ENCODE assay signal across 8 cellular contexts in the genomic region with DNA sequence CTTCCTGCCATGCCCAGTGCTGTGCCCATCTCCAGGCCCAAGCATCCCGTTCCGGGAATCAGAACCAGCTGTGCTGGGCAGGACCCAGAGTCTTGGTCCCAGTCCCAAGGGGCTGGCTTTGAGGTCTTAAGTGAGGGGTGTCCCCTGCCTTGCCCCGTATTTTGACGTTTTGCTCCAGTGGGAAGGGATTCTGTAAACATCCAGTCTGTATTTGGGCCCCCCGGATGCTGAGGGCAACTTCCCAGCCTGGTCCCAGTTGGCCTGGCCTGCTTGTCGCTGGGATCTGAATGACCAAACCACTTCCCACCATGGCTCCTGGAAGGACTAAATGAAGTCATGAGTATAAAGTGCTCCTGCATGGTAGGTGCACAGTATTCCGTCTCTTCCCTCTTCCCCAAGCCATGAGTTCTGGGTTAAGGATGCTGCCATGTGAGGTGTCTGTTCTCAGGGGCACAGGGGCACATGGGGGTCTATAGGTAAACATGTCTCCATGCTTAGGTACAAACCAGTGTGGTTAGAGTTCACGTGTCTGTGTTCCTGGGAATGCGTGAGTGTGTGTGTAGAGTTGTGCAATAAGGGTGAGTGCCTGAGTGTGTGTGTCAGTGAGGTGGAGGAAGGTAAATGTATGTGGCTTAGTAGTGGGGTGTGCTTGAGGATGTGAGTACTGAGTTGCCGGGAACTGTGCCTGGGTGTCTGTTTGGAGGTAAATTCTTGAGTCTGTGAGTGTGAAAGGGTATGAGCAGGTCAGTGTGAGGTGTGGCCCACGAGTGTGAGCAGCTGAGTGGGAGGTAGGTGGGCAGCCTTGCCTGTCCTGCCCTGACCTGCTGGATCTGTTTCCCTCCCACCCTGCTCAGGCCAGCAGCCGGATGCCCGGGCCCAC. TPM values are rescaled to one million over a fixed set of nuclear protein-coding genes. Genes with fewer than 3 reads are reported as not detected.
DNase-seq lines count a peak whose midpoint lies in the region; ATAC-seq, FAIRE-seq and TF ChIP-seq lines count a peak whose summit lies in the region.

No MANE protein-coding gene starts in this region.

- H3K36me3 ChIP-seq in H1 (ENCODE audit: control insufficient read depth in 2 of 4, insufficient read depth in 4 of 4, low read length in 3 of 4) (peaks cover 2 to 31% (median 15%) of the 10 kb centered on the region in 4 experiments; a peak in 5 of 8 replicates), neutrophil (peaks cover 30% of the 10 kb centered on the region)

- H3K79me1 ChIP-seq in H1 (ENCODE audit: low read depth, low read length): peaks cover 28% of the 10 kb centered on the region

- no peak for TF ChIP-seq RAD21 in H1 (IDR thresholded peaks at IDR 0.05 in 1 of 2, conservative IDR thresholded peaks at IDR 0.05 in 1 of 2; ENCODE audit: low read depth in 2 of 2, low read length in 2 of 2)

- H4K8ac ChIP-seq in H1 (ENCODE audit: extremely low read depth, insufficient read depth, low read length): no peak overlapping the region; the same call in 1 of the 2 replicates

- DNase-seq in COLO668 (lab: John Stamatoyannopoulos, UW; ENCODE audit: unreplicated experiment) (peak; percentile 59), NCI-H510A treated with DMSO at 0.1 percent for 48 hours (lab: John Stamatoyannopoulos, UW) (peak; percentile 86), H1 (ENCODE audit: low read depth in 1 of 2, low spot score in 2 of 2) (no peak), T1000 (lab: John Stamatoyannopoulos, UW) (no peak), NCI-H2029 (lab: John Stamatoyannopoulos, UW) (no peak), head of caudate nucleus (no peak)

- H2AK5ac ChIP-seq in H1 (ENCODE audit: low read depth, low read length): peak overlapping the region; percentile 84; the same call in 1 of the 2 replicates

- H2BK5ac ChIP-seq in H1 (ENCODE audit: low read depth, low read length): peak overlapping the region; percentile 62; the same call in 1 of the 2 replicates

- H3K4me1 ChIP-seq in H1 (replicated peaks in 1 of 4; ENCODE audit: control insufficient read depth in 3 of 4, insufficient read depth in 4 of 4, low read length in 3 of 4) (peaks cover 4 to 17% (median 14%) of the 10 kb centered on the region in 4 experiments), neutrophil (ENCODE audit: control insufficient read depth in 1 of 2, insufficient read depth in 1 of 2, low read depth in 1 of 2, low read length in 1 of 2) (peaks cover 76 to 78% of the 10 kb centered on the region in 2 experiments)

- peaks cover 0 to 21% of the 10 kb centered on the region in 2 experiments; a peak in 2 of 4 replicates for H3K79me2 ChIP-seq in H1 (ENCODE audit: control insufficient read depth in 1 of 2, insufficient read depth in 2 of 2, low read length in 2 of 2)

- no peak for TF ChIP-seq POLR2A in H1 (IDR thresholded peaks at IDR 0.05; ENCODE audit: control extremely low read depth in 1 of 2, low read depth in 2 of 2, low read length in 2 of 2)

- POLR2A ChIA-PET in H1 (lab: Charles Lee; ENCODE audit: partially characterized antibody): interaction anchor here (0.6 to 1.9 kb wide), 9 partner anchors 9 to 217 kb away, joined by 3 to 10 read pairs (median 4); a partner anchor contains a TSS

- H2BK20ac ChIP-seq in H1 (ENCODE audit: low read length): no peak overlapping the region

- H2BK120ac ChIP-seq in H1 (replicated peaks; ENCODE audit: low read depth, low read length): no peak overlapping the region

- no peak for ATAC-seq in GM18502 (IDR thresholded peaks at IDR 0.05; ENCODE audit: poor library complexity, unreplicated experiment)

- TF ChIP-seq EP300 in H1 (IDR thresholded peaks at IDR 0.05; ENCODE audit: borderline replicate concordance in 1 of 2, low read depth in 2 of 2, low read length in 2 of 2): no peak

- H3K9ac ChIP-seq in H1 (replicated peaks in 1 of 4; ENCODE audit: extremely low read depth in 1 of 4, low read depth in 3 of 4, low read length in 3 of 4): peak overlapping the region; percentile 2 to 72 (median 46); a peak in 6 of 7 replicates

- WGBS in H1 (ENCODE audit: extremely low coverage in 1 of 2, insufficient coverage in 1 of 2, insufficient read length in 1 of 2, insufficient replicate concordance in 2 of 2, low coverage in 1 of 2, low lambda C conversion rate in 2 of 2, missing lambda C conversion rate in 1 of 2), 2 experiments: 78% methylated on average over 13 of the region's 13 CpGs; no CpG with 5 or more reads in 1 of the 2 experiments

- H3K4me3 ChIP-seq in H1 (ENCODE audit: extremely low read depth in 1 of 4, insufficient read depth in 2 of 4, low read depth in 3 of 4, low read length in 4 of 4): peak overlapping the region; percentile 42 to 74 (median 64); a peak in 7 of 8 replicates
- H3K4me3 ChIP-seq in neutrophil (ENCODE audit: low read depth in 1 of 2, low read length in 1 of 2): peak overlapping the region in 1 of 2 experiments; percentile 64

- H3K56ac ChIP-seq in H1 (replicated peaks; ENCODE audit: insufficient read length, low read depth, low read length): peak overlapping the region; percentile 47

- peak overlapping the region; percentile 61 to 85 for H3K4me2 ChIP-seq in H1 (ENCODE audit: insufficient read depth in 1 of 2, low read depth in 2 of 2, low read length in 2 of 2)

- H3K27ac ChIP-seq in H1 (ENCODE audit: low read depth, low read length) (no peak overlapping the region), neutrophil (peak overlapping the region; percentile 2)

- TF ChIP-seq CTCF in H1 (IDR thresholded peaks at IDR 0.05; ENCODE audit: control extremely low read depth in 1 of 3, insufficient read depth in 1 of 3, low read depth in 1 of 3, low read length in 3 of 3) (no peak), neutrophil (IDR thresholded peaks at IDR 0.05) (no peak)

- H2BK15ac ChIP-seq in H1 (ENCODE audit: low read length): peak overlapping the region; percentile 77

- no peak overlapping the region for H4K5ac ChIP-seq in H1 (ENCODE audit: insufficient read length, low read depth, low read length)

- peaks cover 2 to 36% of the 10 kb centered on the region in 2 experiments for H4K20me1 ChIP-seq in H1 (replicated peaks in 1 of 2; ENCODE audit: control insufficient read depth in 1 of 2, insufficient read depth in 2 of 2, low read length in 2 of 2)

- intact Hi-C loops in head of caudate nucleus (cut with DNase I): no loop called here

- H3K27me3 ChIP-seq in H1 (replicated peaks in 1 of 4; ENCODE audit: control insufficient read depth in 3 of 4, extremely low read depth in 1 of 4, insufficient read depth in 3 of 4, low read length in 3 of 4) (no peaks in the 10 kb centered on the region), neutrophil (peaks cover 13% of the 10 kb centered on the region)

- H3K23me2 ChIP-seq in H1 (ENCODE audit: low read depth, low read length): peaks cover 19% of the 10 kb centered on the region

- no peak overlapping the region for H2AFZ ChIP-seq in H1 (ENCODE audit: low read length)

- peak overlapping the region; percentile 34; the same call in 1 of the 2 replicates for H3K18ac ChIP-seq in H1 (ENCODE audit: extremely low read depth, low read length)

- CTCF ChIA-PET in H1 (lab: Charles Lee; ENCODE audit: partially characterized antibody): interaction anchor here (0.8 to 1.1 kb wide), 5 partner anchors 8 to 217 kb away, joined by 3 to 5 read pairs (median 3); no protein-coding TSS in a partner anchor

- H4K91ac ChIP-seq in H1 (replicated peaks; ENCODE audit: insufficient read length, low read length): peak overlapping the region; percentile 63

- H3K4ac ChIP-seq in H1 (replicated peaks; ENCODE audit: insufficient read length, low read depth, low read length): no peak overlapping the region

- H3K23ac ChIP-seq in H1 (ENCODE audit: insufficient read length): no peak overlapping the region

- peak overlapping the region; percentile 46; the same call in 1 of the 2 replicates for H2BK12ac ChIP-seq in H1 (ENCODE audit: low read depth, low read length)

- FAIRE-seq in H1 (lab: Jason Lieb, UNC): no peak

- H3K14ac ChIP-seq in H1 (ENCODE audit: insufficient read length): no peak overlapping the region

- H3K9me3 ChIP-seq in H1 (ENCODE audit: insufficient read depth in 2 of 2, low read depth in 1 of 2, low read length in 1 of 2): no peaks in the 10 kb centered on the region
- H3K9me3 ChIP-seq in neutrophil: no peaks in the 10 kb centered on the region

RNA-seq across cellular contexts. Expression of a gene that starts 1.5 kb away (rescaled TPM):
- total RNA-seq in H1 (2021; fragmentation: NEBNext Ultra II Directional; extraction: Animal tissue kit (Norgen Biotek cat#: 25700)): 56.5 and 60.6 TPM in 2 replicates
- polyA plus RNA-seq in H1 (2011; rRNA removed): 121 and 152 TPM in 2 replicates
- polyA plus RNA-seq in H1 (2011; cell fraction: cytosol; rRNA removed): 73.9 TPM
- 116 TPM for polyA plus RNA-seq in H1 (2011; cell fraction: nucleus; rRNA removed)
- polyA plus RNA-seq in H1 (2012, experiment 1 of 2): 39.4 to 75.9 TPM (median 64.3 TPM) in 4 replicates
- 69.9 TPM for polyA plus RNA-seq in H1 (2012, experiment 2 of 2)
- polyA plus RNA-seq in H1 (2013, experiment 1 of 2): 41.5 TPM
- 41.4 TPM for polyA plus RNA-seq in H1 (2013, experiment 2 of 2)
- polyA minus RNA-seq in H1 (2011; rRNA and poly(A)+ RNA removed): 37.6 and 38.8 TPM in 2 replicates
- polyA minus RNA-seq in H1 (2011; cell fraction: cytosol; rRNA and poly(A)+ RNA removed): 44.5 TPM
- 39.0 TPM for polyA minus RNA-seq in H1 (2011; cell fraction: nucleus; rRNA and poly(A)+ RNA removed)

RNA-seq across cellular contexts. Expression of a gene that starts 5.7 kb away (rescaled TPM):
- total RNA-seq in H1 (2021; fragmentation: NEBNext Ultra II Directional; extraction: Animal tissue kit (Norgen Biotek cat#: 25700)): 105 and 106 TPM in 2 replicates
- polyA plus RNA-seq in H1 (2011; rRNA removed): 302 and 308 TPM in 2 replicates
- 184 TPM for polyA plus RNA-seq in H1 (2011; cell fraction: cytosol; rRNA removed)
- 229 TPM for polyA plus RNA-seq in H1 (2011; cell fraction: nucleus; rRNA removed)
- polyA plus RNA-seq in H1 (2012, experiment 1 of 2): 67.6 to 121 TPM (median 110 TPM) in 4 replicates
- 213 TPM for polyA plus RNA-seq in H1 (2012, experiment 2 of 2)
- 82.5 TPM for polyA plus RNA-seq in H1 (2013, experiment 1 of 2)
- polyA plus RNA-seq in H1 (2013, experiment 2 of 2): 103 TPM
- polyA minus RNA-seq in H1 (2011; rRNA and poly(A)+ RNA removed): 81.0 and 107 TPM in 2 replicates
- 56.4 TPM for polyA minus RNA-seq in H1 (2011; cell fraction: cytosol; rRNA and poly(A)+ RNA removed)
- polyA minus RNA-seq in H1 (2011; cell fraction: nucleus; rRNA and poly(A)+ RNA removed): 57.2 TPM

RNA-seq across cellular contexts. Expression of a gene that starts 10.7 kb away (rescaled TPM):
- total RNA-seq in H1 (2021; fragmentation: NEBNext Ultra II Directional; extraction: Animal tissue kit (Norgen Biotek cat#: 25700)): 64.9 and 65.3 TPM in 2 replicates
- 92.1 and 163 TPM in 2 replicates for polyA plus RNA-seq in H1 (2011; rRNA removed)
- polyA plus RNA-seq in H1 (2011; cell fraction: cytosol; rRNA removed): 86.7 TPM
- polyA plus RNA-seq in H1 (2011; cell fraction: nucleus; rRNA removed): 239 TPM
- polyA plus RNA-seq in H1 (2012, experiment 1 of 2): 43.5 to 63.1 TPM (median 52.3 TPM) in 4 replicates
- 81.4 TPM for polyA plus RNA-seq in H1 (2012, experiment 2 of 2)
- polyA plus RNA-seq in H1 (2013, experiment 1 of 2): 39.0 TPM
- polyA plus RNA-seq in H1 (2013, experiment 2 of 2): 35.0 TPM
- polyA minus RNA-seq in H1 (2011; rRNA and poly(A)+ RNA removed): 74.9 and 79.0 TPM in 2 replicates
- 53.3 TPM for polyA minus RNA-seq in H1 (2011; cell fraction: cytosol; rRNA and poly(A)+ RNA removed)
- polyA minus RNA-seq in H1 (2011; cell fraction: nucleus; rRNA and poly(A)+ RNA removed): 78.0 TPM

RNA-seq across cellular contexts. Expression of a gene that starts 10.9 kb away (rescaled TPM):
- total RNA-seq in H1 (2021; fragmentation: NEBNext Ultra II Directional; extraction: Animal tissue kit (Norgen Biotek cat#: 25700)): 10.5 and 11.2 TPM in 2 replicates
- polyA plus RNA-seq in H1 (2011; rRNA removed): 11.4 and 19.7 TPM in 2 replicates
- 12.9 TPM for polyA plus RNA-seq in H1 (2011; cell fraction: cytosol; rRNA removed)
- 18.6 TPM for polyA plus RNA-seq in H1 (2011; cell fraction: nucleus; rRNA removed)
- polyA plus RNA-seq in H1 (2012, experiment 1 of 2): 9.6 to 17.8 TPM (median 12.7 TPM) in 4 replicates
- polyA plus RNA-seq in H1 (2012, experiment 2 of 2): 10.0 TPM
- polyA plus RNA-seq in H1 (2013, experiment 1 of 2): 8.4 TPM
- 9.2 TPM for polyA plus RNA-seq in H1 (2013, experiment 2 of 2)
- 2.1 and 2.5 TPM in 2 replicates for polyA minus RNA-seq in H1 (2011; rRNA and poly(A)+ RNA removed)
- 7.6 TPM for polyA minus RNA-seq in H1 (2011; cell fraction: cytosol; rRNA and poly(A)+ RNA removed)
- polyA minus RNA-seq in H1 (2011; cell fraction: nucleus; rRNA and poly(A)+ RNA removed): 4.4 TPM

RNA-seq across cellular contexts. Expression of a gene that starts 33.7 kb away (rescaled TPM):
- 20.7 and 23.0 TPM in 2 replicates for total RNA-seq in H1 (2021; fragmentation: NEBNext Ultra II Directional; extraction: Animal tissue kit (Norgen Biotek cat#: 25700))
- polyA plus RNA-seq in H1 (2011; rRNA removed): 27.0 and 29.4 TPM in 2 replicates
- polyA plus RNA-seq in H1 (2011; cell fraction: cytosol; rRNA removed): 21.9 TPM
- 39.3 TPM for polyA plus RNA-seq in H1 (2011; cell fraction: nucleus; rRNA removed)
- 17.0 to 24.3 TPM (median 21.8 TPM) in 4 replicates for polyA plus RNA-seq in H1 (2012, experiment 1 of 2)
- 28.0 TPM for polyA plus RNA-seq in H1 (2012, experiment 2 of 2)
- 10.8 TPM for polyA plus RNA-seq in H1 (2013, experiment 1 of 2)
- 10.3 TPM for polyA plus RNA-seq in H1 (2013, experiment 2 of 2)
- polyA minus RNA-seq in H1 (2011; rRNA and poly(A)+ RNA removed): 47.8 and 49.9 TPM in 2 replicates
- 19.0 TPM for polyA minus RNA-seq in H1 (2011; cell fraction: cytosol; rRNA and poly(A)+ RNA removed)
- 22.4 TPM for polyA minus RNA-seq in H1 (2011; cell fraction: nucleus; rRNA and poly(A)+ RNA removed)

Comparison
In these comparisons a context has a peak if more than half of its experiments do, and no peak if none do; other contexts are left out.
1. DNase-seq: peak in COLO668 (single experiment) and NCI-H510A treated with DMSO at 0.1 percent for 48 hours (single experiment); none in H1 (0 of 2), T1000 (single experiment), NCI-H2029 (single experiment) and head of caudate nucleus (0 of 42).